Comparison of ENCODE assay signal across 10 cellular contexts in genomic region chr2:127065299-127065931, GRCh38. TPM values are rescaled to one million over a fixed set of nuclear protein-coding genes. Genes with fewer than 3 reads are reported as not detected.
DNase-seq lines count a peak whose midpoint lies in the region; ATAC-seq and TF ChIP-seq lines count a peak whose summit lies in the region.
"Had no signal": no experiment of that assay in that cellular context is flagged by ENCODE, and none has a peak within 500 bp of the region (broad histone marks: within the 10 kb centered on the region; RNA-seq: fewer than 3 reads in every experiment).

No MANE protein-coding gene starts in this region.

- no peaks in the 10 kb centered on the region for H3K27me3 Mint-ChIP-seq in activated CD4-positive, alpha-beta T cell treated with anti-CD3 and anti-CD28 coated beads, Interleukin-2, amount 10 ng/mL, durations not matched to agents 7 days and 5 days
- H3K27me3 Mint-ChIP-seq in T-cell = no peaks in the 10 kb centered on the region
- H3K27me3 Mint-ChIP-seq: brain had no signal

- H3K4me3 ChIP-seq in adipocyte (ENCODE audit: low read length) (peak overlapping the region; percentile 4), lower lobe of right lung (no peak overlapping the region), thoracic aorta (peak overlapping the region; percentile 63)

- no peak for DNase-seq in activated CD4-positive, alpha-beta T cell treated with anti-CD3 and anti-CD28 coated beads, Interleukin-2, amount 10 ng/mL, durations not matched to agents 7 days and 5 days
- no peak for DNase-seq in activated CD4-positive, alpha-beta T cell treated with anti-CD3 and anti-CD28 coated beads, Interleukin-2, amount 50 U/mL, for 48 hours
- DNase-seq in adipocyte (ENCODE audit: low read depth) (no peak), lower lobe of right lung (no peak), thoracic aorta (ENCODE audit: low spot score) (no peak), T-cell (no peak), NCI-H748 (lab: John Stamatoyannopoulos, UW; ENCODE audit: unreplicated experiment) (no peak)

- TF ChIP-seq CTCF in lower lobe of right lung (IDR thresholded peaks at IDR 0.05) (no peak), thoracic aorta (IDR thresholded peaks at IDR 0.05) (no peak)

- ATAC-seq in lower lobe of right lung (no peak), thoracic aorta (ENCODE audit: insufficient number of reproducible peaks, low FRiP score, low read depth) (no peak), GM18909 (IDR thresholded peaks at IDR 0.05; ENCODE audit: poor library complexity, unreplicated experiment) (no peak), T-cell (replicated peaks in 1 of 4) (no peak)

- intact Hi-C loops in lower lobe of right lung (cut with DNase I) = no loop called here

- H3K36me3 Mint-ChIP-seq in activated CD4-positive, alpha-beta T cell treated with anti-CD3 and anti-CD28 coated beads, Interleukin-2, amount 10 ng/mL, durations not matched to agents 7 days and 5 days (ENCODE audit: low read depth) = peaks cover 34% of the 10 kb centered on the region
- H3K36me3 Mint-ChIP-seq in T-cell = peaks cover 27% of the 10 kb centered on the region

- H3K36me3 ChIP-seq in adipocyte (ENCODE audit: control insufficient read depth, insufficient read depth, low read length, severe bottlenecking) (peaks cover 45% of the 10 kb centered on the region), lower lobe of right lung (peaks cover 15% of the 10 kb centered on the region), thoracic aorta (no peaks in the 10 kb centered on the region)

- POLR2A ChIA-PET in activated CD4-positive, alpha-beta T cell treated with anti-CD3 and anti-CD28 coated beads, Interleukin-2, amount 10 ng/mL, durations not matched to agents 7 days and 5 days (lab: Charles Lee) = interaction anchor here (0.6 kb wide), 1 partner anchor 31 kb away, joined by 8 read pairs; no protein-coding TSS in a partner anchor
- POLR2A ChIA-PET in T-cell (lab: Charles Lee) = no interaction called here

- H3K9me3 Mint-ChIP-seq in activated CD4-positive, alpha-beta T cell treated with anti-CD3 and anti-CD28 coated beads, Interleukin-2, amount 10 ng/mL, durations not matched to agents 7 days and 5 days = no peaks in the 10 kb centered on the region
- H3K9me3 Mint-ChIP-seq in T-cell = no peaks in the 10 kb centered on the region
- H3K9me3 Mint-ChIP-seq: brain had no signal

- CTCF ChIA-PET in activated CD4-positive, alpha-beta T cell treated with anti-CD3 and anti-CD28 coated beads, Interleukin-2, amount 10 ng/mL, durations not matched to agents 7 days and 5 days (lab: Charles Lee) = interaction anchor here (8.2 kb wide), 1 partner anchor 15 kb away, joined by 101 read pairs; no protein-coding TSS in a partner anchor
- CTCF ChIA-PET in T-cell (lab: Charles Lee) = interaction anchor here in 1 of 2 donors (0.9 to 1.2 kb wide), 2 partner anchors 9 to 74 kb away, joined by 5 read pairs; no protein-coding TSS in a partner anchor

- H3K4me1 Mint-ChIP-seq in activated CD4-positive, alpha-beta T cell treated with anti-CD3 and anti-CD28 coated beads, Interleukin-2, amount 10 ng/mL, durations not matched to agents 7 days and 5 days = peaks cover 13% of the 10 kb centered on the region
- H3K4me1 Mint-ChIP-seq in T-cell = peaks cover 19 to 26% (median 21%) of the 10 kb centered on the region in 3 donors

- H3K27me3 ChIP-seq in adipocyte (replicated peaks; ENCODE audit: control insufficient read depth, insufficient read depth, low read length) = no peaks in the 10 kb centered on the region
- H3K27me3 ChIP-seq in lower lobe of right lung (ENCODE audit: low read depth) = no peaks in the 10 kb centered on the region
- no peaks in the 10 kb centered on the region for H3K27me3 ChIP-seq in thoracic aorta (replicated peaks; ENCODE audit: insufficient read depth)

- H3K4me1 ChIP-seq in adipocyte (ENCODE audit: control insufficient read depth, insufficient read depth, low read length) (peaks cover 39% of the 10 kb centered on the region), lower lobe of right lung (peaks cover 43% of the 10 kb centered on the region), thoracic aorta (ENCODE audit: control insufficient read depth in 1 of 2, low read depth in 2 of 2) (peaks cover 18 to 21% of the 10 kb centered on the region in 2 donors)

- no peak overlapping the region for H3K4me3 Mint-ChIP-seq in activated CD4-positive, alpha-beta T cell treated with anti-CD3 and anti-CD28 coated beads, Interleukin-2, amount 10 ng/mL, durations not matched to agents 7 days and 5 days
- H3K4me3 Mint-ChIP-seq in T-cell = no peak overlapping the region
- H3K4me3 Mint-ChIP-seq: brain had no signal

- H3K27ac ChIP-seq in lower lobe of right lung = peak overlapping the region; percentile 71
- peak overlapping the region; percentile 16 to 88 for H3K27ac ChIP-seq in thoracic aorta
- H3K27ac ChIP-seq: C4-2B had no signal

- peak overlapping the region; percentile 50 for H3K27ac Mint-ChIP-seq in activated CD4-positive, alpha-beta T cell treated with anti-CD3 and anti-CD28 coated beads, Interleukin-2, amount 10 ng/mL, durations not matched to agents 7 days and 5 days
- H3K27ac Mint-ChIP-seq in T-cell = peak overlapping the region in 1 of 2 donors; percentile 52

- peak overlapping the region; percentile 30 for H3K9ac ChIP-seq in adipocyte (ENCODE audit: low read length)

- H3K9me3 ChIP-seq in adipocyte (ENCODE audit: control insufficient read depth, low read length) (no peaks in the 10 kb centered on the region), lower lobe of right lung (no peaks in the 10 kb centered on the region), thoracic aorta (no peaks in the 10 kb centered on the region)

RNA-seq across cellular contexts. Expression of gene BIN1, which starts 41.5 kb away (rescaled TPM):
- 100 to 1,000 TPM; 140 to 148 TPM for total RNA-seq in activated CD4-positive, alpha-beta T cell treated with anti-CD3 and anti-CD28 coated beads, Interleukin-2, amount 10 ng/mL, durations not matched to agents 7 days and 5 days
- total RNA-seq in lower lobe of right lung (33.9 TPM), thoracic aorta (10 to 100 TPM; 24.9 to 30.1 TPM), T-cell (100 to 1,000 TPM; 144 to 172 (median 151) TPM)
